ENCODE assay signal across 1 cellular context in the genomic region with DNA sequence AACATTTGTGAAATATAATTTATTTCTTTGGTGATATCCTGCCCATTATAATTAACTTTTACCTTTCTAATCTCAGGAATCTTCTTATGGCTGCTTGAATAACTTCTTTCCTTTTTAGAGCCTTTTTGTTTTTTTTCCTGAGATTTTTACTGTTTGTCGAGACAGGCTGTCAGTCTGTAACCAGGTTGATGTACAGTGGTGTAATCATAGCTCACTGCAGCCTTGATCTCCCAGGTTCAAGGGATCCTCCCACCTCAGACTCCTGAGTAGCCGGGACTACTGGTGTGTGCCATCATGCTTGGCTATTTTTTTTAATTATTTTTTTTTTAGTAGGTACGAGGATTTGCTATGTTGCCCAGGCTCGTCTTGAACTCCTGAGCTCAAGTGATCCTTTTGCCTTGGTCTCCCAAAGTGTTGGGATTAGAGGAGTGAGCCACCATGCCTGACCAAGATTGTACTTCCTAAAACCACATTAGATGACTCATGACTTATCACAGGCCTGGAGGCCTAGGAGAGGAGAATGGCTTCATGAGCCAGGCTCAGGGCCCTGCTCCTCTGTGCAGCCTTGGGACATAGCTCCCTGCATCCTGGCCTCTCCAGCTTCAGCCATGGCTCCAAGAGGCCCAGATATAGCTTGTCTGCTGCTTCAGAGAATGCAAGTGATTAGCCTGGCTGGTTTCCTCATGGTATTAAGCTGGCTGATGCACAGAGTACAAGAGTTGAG.
TF ChIP-seq lines count a peak whose summit lies in the region.

No MANE protein-coding gene starts in this region.

TF ChIP-seq in IMR-90, 13 proteins besides CTCF, POLR2A, EP300 and RAD21:
- TF ChIP-seq MXI1 (IDR thresholded peaks at IDR 0.05; ENCODE audit: borderline replicate concordance, low read depth, low read length) (no peak), CHD1 (IDR thresholded peaks at IDR 0.05; ENCODE audit: low read depth, low read length) (no peak), MAFK (IDR thresholded peaks at IDR 0.05; ENCODE audit: low read depth, low read length) (no peak)
- TF ChIP-seq, protein P1, sequence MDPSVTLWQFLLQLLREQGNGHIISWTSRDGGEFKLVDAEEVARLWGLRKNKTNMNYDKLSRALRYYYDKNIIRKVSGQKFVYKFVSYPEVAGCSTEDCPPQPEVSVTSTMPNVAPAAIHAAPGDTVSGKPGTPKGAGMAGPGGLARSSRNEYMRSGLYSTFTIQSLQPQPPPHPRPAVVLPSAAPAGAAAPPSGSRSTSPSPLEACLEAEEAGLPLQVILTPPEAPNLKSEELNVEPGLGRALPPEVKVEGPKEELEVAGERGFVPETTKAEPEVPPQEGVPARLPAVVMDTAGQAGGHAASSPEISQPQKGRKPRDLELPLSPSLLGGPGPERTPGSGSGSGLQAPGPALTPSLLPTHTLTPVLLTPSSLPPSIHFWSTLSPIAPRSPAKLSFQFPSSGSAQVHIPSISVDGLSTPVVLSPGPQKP (IDR thresholded peaks at IDR 0.05; ENCODE audit: borderline replicate concordance, low read depth, low read length): no peak
- TF ChIP-seq, protein P2, sequence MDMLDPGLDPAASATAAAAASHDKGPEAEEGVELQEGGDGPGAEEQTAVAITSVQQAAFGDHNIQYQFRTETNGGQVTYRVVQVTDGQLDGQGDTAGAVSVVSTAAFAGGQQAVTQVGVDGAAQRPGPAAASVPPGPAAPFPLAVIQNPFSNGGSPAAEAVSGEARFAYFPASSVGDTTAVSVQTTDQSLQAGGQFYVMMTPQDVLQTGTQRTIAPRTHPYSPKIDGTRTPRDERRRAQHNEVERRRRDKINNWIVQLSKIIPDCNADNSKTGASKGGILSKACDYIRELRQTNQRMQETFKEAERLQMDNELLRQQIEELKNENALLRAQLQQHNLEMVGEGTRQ (IDR thresholded peaks at IDR 0.05; ENCODE audit: low read depth, low read length): no peak
